Comparison of ENCODE assay signal across 1 cellular context in the genomic region with DNA sequence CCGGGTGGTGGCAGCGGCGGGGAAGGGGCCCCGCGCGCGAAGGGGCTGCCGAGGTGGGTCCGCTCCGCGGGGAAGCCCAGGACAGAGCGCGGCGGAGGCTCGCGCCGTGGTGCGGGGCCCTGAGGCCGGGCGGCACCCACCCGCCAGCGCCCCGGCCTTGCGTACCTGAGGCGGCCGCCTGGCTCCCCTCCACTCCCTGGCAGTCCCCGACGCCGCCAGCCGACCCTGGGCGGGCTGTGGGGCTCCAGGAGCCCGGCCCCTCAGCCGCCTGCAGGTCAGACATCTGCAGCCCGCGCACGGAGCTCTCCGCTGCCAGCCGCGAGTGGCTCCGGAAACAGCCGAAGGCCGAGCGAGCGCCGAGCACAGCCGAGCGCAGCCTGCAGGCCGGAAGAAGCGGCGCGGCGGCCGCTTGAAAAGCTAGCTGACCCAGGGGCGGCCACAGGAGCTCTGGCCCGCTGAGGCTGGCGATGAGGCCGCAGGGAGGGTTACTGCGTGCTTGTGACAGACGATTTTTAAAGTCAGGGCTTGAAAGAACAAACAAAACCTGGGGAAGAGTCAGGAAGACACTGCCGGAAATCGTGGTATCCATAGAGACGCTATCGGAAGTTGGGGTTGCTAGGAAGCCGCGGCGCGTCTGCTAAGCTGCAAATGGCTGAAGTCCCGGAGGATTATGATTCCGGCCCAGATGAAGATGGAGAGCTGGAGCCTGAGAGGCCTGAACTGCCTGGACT.
A peak's percentile ranks its signal among the peaks of the same experiment; 100 is the strongest.
TF ChIP-seq lines count a peak whose summit lies in the region.

Gene SAMD15, plus strand, starts transcription at position 609 of the 731 bp plus-strand sequence. Its CDS starts 40 bp downstream, at position 649.
A gene with protein sequence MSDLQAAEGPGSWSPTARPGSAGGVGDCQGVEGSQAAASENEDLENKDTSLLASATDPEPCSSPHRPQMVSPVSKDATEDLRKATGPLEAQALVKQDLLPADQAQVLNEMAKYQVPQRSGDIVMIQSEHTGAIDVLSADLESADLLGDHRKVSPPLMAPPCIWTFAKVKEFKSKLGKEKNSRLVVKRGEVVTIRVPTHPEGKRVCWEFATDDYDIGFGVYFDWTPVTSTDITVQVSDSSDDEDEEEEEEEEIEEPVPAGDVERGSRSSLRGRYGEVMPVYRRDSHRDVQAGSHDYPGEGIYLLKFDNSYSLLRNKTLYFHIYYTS (minus strand): TSS at position 324 of the 731 bp plus-strand sequence. CDS start 41 bp downstream, at position 283.

TF ChIP-seq in A549, 52 proteins besides CTCF, POLR2A, EP300 and RAD21 (continued from another document):
- no peak for TF ChIP-seq MYC (IDR thresholded peaks at IDR 0.05; ENCODE audit: borderline replicate concordance, low read length)
- no peak for TF ChIP-seq POLR2AphosphoS2 (conservative IDR thresholded peaks at IDR 0.05; ENCODE audit: low read length)
- TF ChIP-seq ATOH8 (CRISPR knock-in tag; IDR thresholded peaks at IDR 0.05; ENCODE audit: low read depth): no peak
- TF ChIP-seq ESRRA (IDR thresholded peaks at IDR 0.05; ENCODE audit: borderline replicate concordance, low read length): no peak
- TF ChIP-seq PHF8 (IDR thresholded peaks at IDR 0.05; ENCODE audit: borderline replicate concordance, low read depth): peak; percentile 61
- peak; percentile 18; the same call in 1 of the 2 replicates for TF ChIP-seq MAX (IDR thresholded peaks at IDR 0.05)
